In genomic region chr17:63151981-63152523, GRCh38 we compare ENCODE assay signal across 12 cellular contexts.
DNase-seq lines count a peak whose midpoint lies in the region; ATAC-seq and TF ChIP-seq lines count a peak whose summit lies in the region.
"Had no signal": no experiment of that assay in that cellular context is flagged by ENCODE, and none has a peak within 500 bp of the region (broad histone marks: within the 10 kb centered on the region; RNA-seq: fewer than 3 reads in every experiment).

No MANE protein-coding gene starts in this region.

- H3K4me3 ChIP-seq in choroid plexus epithelial cell (ENCODE audit: low read depth, low read length) (no peak overlapping the region), mesendoderm (ENCODE audit: low read length) (no peak overlapping the region), right atrium auricular region (no peak overlapping the region)
- H3K4me3 ChIP-seq: BLaER1, heart right ventricle, PC-9 had no signal

- no peak overlapping the region for H3K4ac ChIP-seq in mesendoderm (ENCODE audit: low read depth, low read length)

- H3K27me3 ChIP-seq in mesendoderm (ENCODE audit: insufficient read depth, low read length, poor library complexity) (no peaks in the 10 kb centered on the region), right atrium auricular region (no peaks in the 10 kb centered on the region)
- H3K27me3 ChIP-seq: BLaER1, heart right ventricle had no signal

- no peak overlapping the region for H4K8ac ChIP-seq in mesendoderm (ENCODE audit: low read depth, low read length)

- no peak overlapping the region for H3K9ac ChIP-seq in mesendoderm (ENCODE audit: low read length)
- H3K9ac ChIP-seq: BLaER1 had no signal

- H3K9me3 ChIP-seq in right atrium auricular region: no peaks in the 10 kb centered on the region
- H3K9me3 ChIP-seq: BLaER1, heart right ventricle had no signal

- H3K27ac ChIP-seq in mesendoderm (ENCODE audit: low read depth, low read length): no peak overlapping the region
- H3K27ac ChIP-seq in right atrium auricular region: no peak overlapping the region
- H3K27ac ChIP-seq: BLaER1, heart right ventricle, PC-9 had no signal

- H3K79me2 ChIP-seq in mesendoderm (ENCODE audit: control insufficient read depth, insufficient read depth, low read length): no peaks in the 10 kb centered on the region

- H3K18ac ChIP-seq in mesendoderm (ENCODE audit: low read length): no peak overlapping the region

- no peak overlapping the region for H3K23ac ChIP-seq in mesendoderm (ENCODE audit: low read length)

- no peak overlapping the region for H2BK120ac ChIP-seq in mesendoderm (ENCODE audit: low read depth, low read length)

- H2BK15ac ChIP-seq in mesendoderm (replicated peaks; ENCODE audit: low read depth): no peak overlapping the region

- H2AK5ac ChIP-seq in mesendoderm (ENCODE audit: low read length): no peak overlapping the region

- peaks cover 3% of the 10 kb centered on the region for H3K4me1 ChIP-seq in mesendoderm (ENCODE audit: control insufficient read depth, low read depth, low read length)
- no peaks in the 10 kb centered on the region for H3K4me1 ChIP-seq in right atrium auricular region

- DNase-seq in Ammon's horn (ENCODE audit: low spot score): peak; percentile 21
- DNase-seq in LHCN-M2 (ENCODE audit: low read depth): peak; percentile 32
- DNase-seq in choroid plexus epithelial cell (ENCODE audit: low read depth): peak; percentile 55
- DNase-seq in mesendoderm: peak; percentile 76
- DNase-seq in right atrium auricular region (ENCODE audit: low spot score): no peak
- no peak for DNase-seq in activated gamma-delta T cell (lab: John Stamatoyannopoulos, UW)
- DNase-seq: cerebellar nuclear complex, heart right ventricle, PC-9 had no signal

- no peak overlapping the region for H3K4me2 ChIP-seq in mesendoderm (ENCODE audit: low read length)
- H3K4me2 ChIP-seq: BLaER1, PC-9 had no signal

- no peaks in the 10 kb centered on the region for H3K36me3 ChIP-seq in mesendoderm (ENCODE audit: control insufficient read depth, insufficient read depth, low read length)
- H3K36me3 ChIP-seq in right atrium auricular region: no peaks in the 10 kb centered on the region
- H3K36me3 ChIP-seq: BLaER1, heart right ventricle had no signal

- no CpG with 5 or more reads among the region's 4 CpGs for WGBS in mesendoderm (ENCODE audit: extremely low coverage, insufficient coverage, low lambda C conversion rate)

- TF ChIP-seq CTCF in choroid plexus epithelial cell (conservative IDR thresholded peaks at IDR 0.05; ENCODE audit: low read depth, low read length) (no peak), right atrium auricular region (IDR thresholded peaks at IDR 0.05) (no peak)

- H4K5ac ChIP-seq in mesendoderm (ENCODE audit: low read length): no peak overlapping the region

- no peaks in the 10 kb centered on the region for H3K79me1 ChIP-seq in mesendoderm (ENCODE audit: low read length)

- H3K56ac ChIP-seq in mesendoderm (ENCODE audit: low read length): no peak overlapping the region

- no peak overlapping the region for H2BK5ac ChIP-seq in mesendoderm (ENCODE audit: low read length)

- ATAC-seq in GM19395 (IDR thresholded peaks at IDR 0.05; ENCODE audit: unreplicated experiment) (no peak), HG03097 (IDR thresholded peaks at IDR 0.05; ENCODE audit: low FRiP score, unreplicated experiment) (no peak)
- ATAC-seq: heart right ventricle had no signal

Comparison
In these comparisons a context has a peak if more than half of its experiments do, and no peak if none do; other contexts are left out.
1. DNase-seq: peak in Ammon's horn (single experiment), LHCN-M2 (single experiment), choroid plexus epithelial cell (single experiment) and mesendoderm (single experiment); none in right atrium auricular region (single experiment) and activated gamma-delta T cell (single experiment).